13 cellular contexts compared by ENCODE assay signal in the genomic region with DNA sequence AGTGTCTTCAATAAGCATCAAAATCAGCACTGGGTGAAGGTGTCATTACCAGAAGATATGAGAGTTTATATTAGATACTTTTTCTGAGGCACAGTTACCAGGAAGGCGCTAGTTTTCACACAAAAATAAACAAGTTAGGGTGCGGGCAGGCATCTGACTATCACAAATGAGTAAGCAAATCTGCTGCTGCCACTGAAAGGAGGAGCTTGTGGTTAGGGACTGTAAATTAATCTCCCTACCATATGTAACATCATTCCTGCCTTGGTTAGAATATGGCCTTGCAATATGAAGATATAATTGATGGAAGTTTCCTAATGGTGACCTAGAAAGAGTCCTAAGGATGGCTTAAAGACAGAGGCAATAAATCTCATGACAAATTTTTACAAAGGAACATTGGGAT. TPM values are rescaled to one million over a fixed set of nuclear protein-coding genes. Genes with fewer than 3 reads are reported as not detected.
DNase-seq lines count a peak whose midpoint lies in the region; ATAC-seq, FAIRE-seq and TF ChIP-seq lines count a peak whose summit lies in the region.
"Had no signal": no experiment of that assay in that cellular context is flagged by ENCODE, and none has a peak within 500 bp of the region (broad histone marks: within the 10 kb centered on the region; RNA-seq: fewer than 3 reads in every experiment).

No MANE protein-coding gene starts in this region.

- H3K36me3 ChIP-seq in MG63: no peaks in the 10 kb centered on the region
- H3K36me3 ChIP-seq: sigmoid colon had no signal

- H3K4me3 ChIP-seq in MG63: no peak overlapping the region
- H3K4me3 ChIP-seq in fibroblast of pulmonary artery (replicated peaks; ENCODE audit: low read depth, low read length): no peak overlapping the region
- H3K4me3 ChIP-seq: sigmoid colon had no signal

- no peaks in the 10 kb centered on the region for H3K9me3 ChIP-seq in MG63
- H3K9me3 ChIP-seq: sigmoid colon had no signal

- no peak for TF ChIP-seq CTCF in fibroblast of pulmonary artery (IDR thresholded peaks at IDR 0.05; ENCODE audit: low read length, missing control alignments)

- DNase-seq in Daoy (ENCODE audit: low read depth): peak; percentile 58
- DNase-seq in MG63: peak; percentile 62
- peak; percentile 17 for DNase-seq in SW480 (ENCODE audit: low spot score)
- peak; percentile 33 for DNase-seq in fibroblast of pulmonary artery (ENCODE audit: low read depth)
- no peak for DNase-seq in NCI-H345 (lab: John Stamatoyannopoulos, UW)
- DNase-seq in frontal cortex (ENCODE audit: low spot score in 2 of 2): no peak
- DNase-seq: anterior cingulate cortex, COR-L47, NCI-H446 treated with DMSO at 0.1 percent for 48 hours, sigmoid colon had no signal

- ATAC-seq in GM19452 (IDR thresholded peaks at IDR 0.05; ENCODE audit: unreplicated experiment): no peak
- ATAC-seq in HG02623 (IDR thresholded peaks at IDR 0.05; ENCODE audit: unreplicated experiment): no peak

- no peak for FAIRE-seq in frontal cortex (lab: Jason Lieb, UNC)
- FAIRE-seq: endothelial cell of umbilical vein had no signal

- H3K27me3 ChIP-seq in MG63: no peaks in the 10 kb centered on the region
- H3K27me3 ChIP-seq: sigmoid colon had no signal

RNA-seq across cellular contexts. Expression of a gene that starts 19.5 kb away (rescaled TPM):
- 197 and 267 TPM in 2 replicates for total RNA-seq in Daoy (2014; rRNA removed; shearing (Covaris generic))
- total RNA-seq in MG63 (2014; rRNA removed; shearing (Covaris generic); ENCODE audit: low replicate concordance): 221 and 272 TPM in 2 replicates
- total RNA-seq in frontal cortex: 278 TPM

RNA-seq across cellular contexts. Expression of a gene that starts 47.5 kb away (rescaled TPM):
- 15.4 and 22.9 TPM in 2 replicates for total RNA-seq in Daoy (2014; rRNA removed; shearing (Covaris generic))
- total RNA-seq in MG63 (2014; rRNA removed; shearing (Covaris generic); ENCODE audit: low replicate concordance): 2.3 and 7.4 TPM in 2 replicates
- 1.6 TPM for total RNA-seq in frontal cortex

Comparison
In these comparisons a context has a peak if more than half of its experiments do, and no peak if none do; other contexts are left out.
1. DNase-seq: peak in Daoy (single experiment), MG63 (single experiment), SW480 (single experiment) and fibroblast of pulmonary artery (single experiment); none in NCI-H345 (single experiment) and frontal cortex (0 of 2).